Comparison of ENCODE assay signal across 10 cellular contexts in the genomic region with DNA sequence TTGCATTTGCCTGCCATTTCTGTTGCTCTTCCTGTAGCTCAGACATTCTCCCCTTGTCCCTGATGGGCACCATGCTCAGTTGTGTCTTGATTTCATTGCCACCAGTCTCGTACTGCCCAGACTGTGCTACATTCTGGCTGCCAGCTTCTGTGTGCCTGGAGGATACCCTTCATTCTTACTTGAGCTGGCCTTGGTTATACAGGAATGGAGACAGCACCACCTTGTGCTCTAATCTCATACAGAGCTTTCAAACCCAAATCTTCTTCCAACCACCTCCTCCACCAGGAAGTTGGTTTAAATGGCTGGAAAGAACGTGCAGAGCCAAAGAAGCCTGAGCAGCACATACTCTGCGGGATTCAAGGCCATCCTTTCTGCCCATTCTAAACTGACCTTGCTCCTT.
A peak's percentile ranks its signal among the peaks of the same experiment; 100 is the strongest.
DNase-seq lines count a peak whose midpoint lies in the region; ATAC-seq, FAIRE-seq and TF ChIP-seq lines count a peak whose summit lies in the region.
"Had no signal": no experiment of that assay in that cellular context is flagged by ENCODE, and none has a peak within 500 bp of the region (broad histone marks: within the 10 kb centered on the region; RNA-seq: fewer than 3 reads in every experiment).

No MANE protein-coding gene starts in this region.

- no peak overlapping the region for H3K4me3 ChIP-seq in RWPE2 (ENCODE audit: severe bottlenecking)
- H3K4me3 ChIP-seq in keratinocyte (ENCODE audit: control insufficient read depth in 2 of 3, extremely low read depth in 1 of 3, insufficient read depth in 2 of 3, low read depth in 1 of 3, low read length in 3 of 3) = no peak overlapping the region

- no peaks in the 10 kb centered on the region for H3K36me3 Mint-ChIP-seq in Calu3 (ENCODE audit: insufficient read depth, unreplicated experiment)

- H3K36me3 ChIP-seq in RWPE2 (ENCODE audit: low read depth) = no peaks in the 10 kb centered on the region
- no peaks in the 10 kb centered on the region for H3K36me3 ChIP-seq in keratinocyte (ENCODE audit: control insufficient read depth in 2 of 2, extremely low read depth in 1 of 2, insufficient read depth in 2 of 2, low read length in 2 of 2)

- no peak overlapping the region for H3K9ac ChIP-seq in keratinocyte (ENCODE audit: control insufficient read depth, extremely low read depth, insufficient read depth, low read length)

- intact Hi-C loops in Calu3 (cut with micrococcal nuclease; ENCODE audit: unreplicated experiment) = loop anchor here (5.0 kb wide), 2 partner anchors 162 to 277 kb away; no protein-coding TSS in a partner anchor

- FAIRE-seq in keratinocyte (lab: Jason Lieb, UNC) (peak; percentile 32), RCC 7860 (lab: Jason Lieb, UNC) (no peak)

- CTCF ChIA-PET in Calu3 (lab: Charles Lee) = interaction anchor here (0.6 kb wide), 1 partner anchor 706 kb away, joined by 3 read pairs; no protein-coding TSS in a partner anchor

- ATAC-seq in RWPE2 (ENCODE audit: low read depth) (no peak), GM18498 (IDR thresholded peaks at IDR 0.05; ENCODE audit: unreplicated experiment) (no peak)

- no peaks in the 10 kb centered on the region for H3K9me1 ChIP-seq in keratinocyte (ENCODE audit: control insufficient read depth, extremely low read depth, insufficient read depth, low read length)

- no peaks in the 10 kb centered on the region for H3K27me3 ChIP-seq in RWPE2 (ENCODE audit: insufficient read depth, poor library complexity, severe bottlenecking)
- no peaks in the 10 kb centered on the region for H3K27me3 ChIP-seq in keratinocyte (ENCODE audit: control insufficient read depth, extremely low read depth, insufficient read depth, low read length)

- H3K4me1 ChIP-seq in RWPE2 (ENCODE audit: insufficient read depth, poor library complexity, severe bottlenecking) (no peaks in the 10 kb centered on the region), keratinocyte (ENCODE audit: control insufficient read depth, extremely low read depth, insufficient read depth, low read length) (no peaks in the 10 kb centered on the region)

- H4K20me1 ChIP-seq in keratinocyte (ENCODE audit: control insufficient read depth, extremely low read depth, insufficient read depth, low read length) = no peaks in the 10 kb centered on the region

- dilution Hi-C loops in keratinocyte (cut with MboI; ENCODE audit: extremely low pct_ligation_motif_present, low sequenced_read_pairs) = no loop called here

- peaks cover 4% of the 10 kb centered on the region for H3K9me3 Mint-ChIP-seq in Calu3 (ENCODE audit: low read depth, unreplicated experiment)

- H3K27ac Mint-ChIP-seq in Calu3 (ENCODE audit: unreplicated experiment) = peak overlapping the region; percentile 17

- no TSS peak for BruUV-seq in Calu3 (replicated peaks; lab: Mats Ljungman, UMichigan)

- no peak overlapping the region for H3K4me2 ChIP-seq in keratinocyte (ENCODE audit: control insufficient read depth, extremely low read depth, insufficient read depth, low read depth, low read length)

- no peaks in the 10 kb centered on the region for H3K27me3 Mint-ChIP-seq in Calu3 (ENCODE audit: unreplicated experiment)

- H3K79me2 ChIP-seq in keratinocyte (ENCODE audit: control insufficient read depth, insufficient read depth, low read length) = no peaks in the 10 kb centered on the region

- H3K27ac ChIP-seq in RWPE2 (ENCODE audit: poor library complexity, severe bottlenecking) = no peak overlapping the region
- no peak overlapping the region for H3K27ac ChIP-seq in keratinocyte (ENCODE audit: control insufficient read depth, insufficient read depth, low read length)

- no peak overlapping the region for H3K4me3 Mint-ChIP-seq in Calu3 (ENCODE audit: low read depth, unreplicated experiment)
- H3K4me3 Mint-ChIP-seq: central memory CD8-positive, alpha-beta T cell had no signal

- no peaks in the 10 kb centered on the region for H3K4me1 Mint-ChIP-seq in Calu3 (ENCODE audit: low read depth, unreplicated experiment)
- H3K4me1 Mint-ChIP-seq: central memory CD8-positive, alpha-beta T cell had no signal

- H3K9me3 ChIP-seq in RWPE2 (ENCODE audit: severe bottlenecking) (no peaks in the 10 kb centered on the region), keratinocyte (ENCODE audit: control insufficient read depth, low read depth, low read length) (no peaks in the 10 kb centered on the region)

- no peak overlapping the region for H2AFZ ChIP-seq in keratinocyte (ENCODE audit: control insufficient read depth, low read length)

- TF ChIP-seq CTCF in Calu3 (IDR thresholded peaks at IDR 0.05; ENCODE audit: unreplicated experiment) = no peak
- peak; percentile 21 for TF ChIP-seq CTCF in RWPE2 (IDR thresholded peaks at IDR 0.05; ENCODE audit: poor library complexity, severe bottlenecking)
- TF ChIP-seq CTCF in keratinocyte (optimal IDR thresholded peaks at IDR 0.05 in 1 of 3, IDR thresholded peaks at IDR 0.05 in 1 of 3, conservative IDR thresholded peaks at IDR 0.05 in 1 of 3; ENCODE audit: extremely low read depth in 1 of 3, insufficient read depth in 2 of 3, low read length in 3 of 3) = peak; percentile 34 to 43 (median 42)

- peak; percentile 9 for DNase-seq in Calu3
- DNase-seq in HT1080 (ENCODE audit: low read depth) = peak; percentile 64
- no peak for DNase-seq in RWPE2 (ENCODE audit: low spot score)
- no peak for DNase-seq in keratinocyte (ENCODE audit: low read depth, low spot score)
- DNase-seq in RCC 7860 (ENCODE audit: low spot score) = no peak
- DNase-seq in dermis blood vessel endothelial cell = no peak
- no peak for DNase-seq in stimulated activated CD8-positive, alpha-beta memory T cell treated with anti-CD3 and anti-CD28 coated beads, Interleukin-4, amount 100 ng/mL, for 48 hours
- DNase-seq: NCI-H510A had no signal

Comparison
In these comparisons a context has a peak if more than half of its experiments do, and no peak if none do; other contexts are left out.
1. DNase-seq: peak in Calu3 (single experiment) and HT1080 (single experiment); none in RWPE2 (single experiment), keratinocyte (single experiment), RCC 7860 (single experiment), dermis blood vessel endothelial cell (single experiment) and stimulated activated CD8-positive, alpha-beta memory T cell treated with anti-CD3 and anti-CD28 coated beads, Interleukin-4, amount 100 ng/mL, for 48 hours (single experiment).